Comparison of ENCODE assay signal across 8 cellular contexts in the genomic region with DNA sequence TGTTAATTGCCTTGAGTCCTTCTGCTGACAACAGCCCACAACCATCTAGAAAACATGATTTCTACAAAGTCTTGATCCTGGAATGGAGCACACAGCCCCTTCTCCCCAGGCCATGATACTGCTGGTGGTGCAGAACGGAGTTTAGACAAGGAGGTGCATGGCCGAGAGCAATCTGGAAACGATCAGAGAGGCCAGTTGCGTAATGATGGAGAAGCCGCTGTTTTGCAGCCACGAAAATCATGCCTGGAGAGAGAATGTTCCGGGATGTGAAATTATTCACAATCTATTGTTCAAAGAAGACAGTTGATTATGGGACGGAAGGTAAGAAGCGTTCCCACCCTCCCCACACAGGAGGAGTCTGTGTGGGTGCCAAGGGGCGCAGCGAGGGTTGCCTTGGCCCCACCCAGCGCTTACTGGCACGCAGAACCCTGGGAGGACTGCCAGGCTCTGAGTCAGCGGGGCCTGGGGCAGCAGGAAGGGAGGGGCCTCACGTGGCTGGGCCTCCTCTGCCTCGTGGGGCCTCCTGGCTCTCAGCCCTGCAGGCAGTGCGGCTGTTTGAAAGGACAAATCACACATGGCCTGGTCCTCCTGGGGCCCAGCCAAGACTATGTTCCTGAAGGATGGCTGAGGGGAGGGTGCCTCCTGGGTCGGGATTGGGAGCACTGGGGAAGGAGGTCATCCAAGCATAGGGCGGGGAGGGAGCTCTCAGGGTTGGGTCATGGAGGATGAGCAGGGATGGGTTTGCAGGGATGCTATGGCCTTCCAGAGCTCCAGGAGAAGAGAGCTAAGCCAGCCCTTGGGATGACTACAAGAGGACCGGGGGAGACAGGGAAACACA. TPM values are rescaled to one million over a fixed set of nuclear protein-coding genes. Genes with fewer than 3 reads are reported as not detected.
A peak's percentile ranks its signal among the peaks of the same experiment; 100 is the strongest.
DNase-seq lines count a peak whose midpoint lies in the region; ATAC-seq and TF ChIP-seq lines count a peak whose summit lies in the region.

No MANE protein-coding gene starts in this region.

- ATAC-seq in left ventricle myocardium superior (peak; percentile 89), sciatic nerve (peak; percentile 94), HG03565 (IDR thresholded peaks at IDR 0.05; ENCODE audit: unreplicated experiment) (no peak)

- TF ChIP-seq CTCF in vagina (IDR thresholded peaks at IDR 0.05) = no peak

- H3K4me3 ChIP-seq in vagina = peak overlapping the region; percentile 35 to 36

- intact Hi-C loops in left ventricle myocardium superior (cut with micrococcal nuclease) = no loop called here
- intact Hi-C loops in sciatic nerve (cut with DNase I) = no loop called here
- intact Hi-C loops in vagina (cut with DNase I) = no loop called here

- peaks cover 61% of the 10 kb centered on the region for H3K4me1 ChIP-seq in vagina

- H3K27ac ChIP-seq in angular gyrus (ENCODE audit: low read depth, low read length) = peak overlapping the region; percentile 97
- peak overlapping the region; percentile 88 for H3K27ac ChIP-seq in vagina

- no peaks in the 10 kb centered on the region for H3K36me3 ChIP-seq in vagina

- peak in 1 of 2 donors; percentile 59 for TF ChIP-seq POLR2A in vagina (IDR thresholded peaks at IDR 0.05)

- H3K9me3 ChIP-seq in vagina = no peaks in the 10 kb centered on the region

- no peaks in the 10 kb centered on the region for H3K27me3 ChIP-seq in vagina

- DNase-seq in DMS153 treated with DMSO at 0.1 percent for 48 hours (lab: John Stamatoyannopoulos, UW; ENCODE audit: unreplicated experiment) (peak; percentile 89), NCI-H1092 treated with DMSO at 0.1 percent for 48 hours (lab: John Stamatoyannopoulos, UW) (peak; percentile 95), T1000 (lab: John Stamatoyannopoulos, UW) (peak; percentile 97), left ventricle myocardium superior (peak; percentile 100), sciatic nerve (ENCODE audit: low spot score) (peak; percentile 100), vagina (ENCODE audit: extremely low spot score in 2 of 2) (peak in 1 of 2 donors; percentile 99)

RNA-seq across cellular contexts. Expression of gene AP5S1, which starts 8.7 kb away (rescaled TPM):
- 10.2 TPM for total RNA-seq in left ventricle myocardium superior
- 8.4 TPM for total RNA-seq in sciatic nerve
- 6.1 TPM for total RNA-seq in vagina

RNA-seq across cellular contexts. Expression of gene CDC25B, which starts 15.5 kb away (rescaled TPM):
- 7.5 TPM for total RNA-seq in left ventricle myocardium superior
- total RNA-seq in sciatic nerve = 55.2 TPM
- 26.5 TPM for total RNA-seq in vagina

RNA-seq across cellular contexts. Expression of gene CENPB, which starts 25.1 kb away (rescaled TPM):
- total RNA-seq in left ventricle myocardium superior (68.3 TPM), sciatic nerve (71.0 TPM), vagina (62.9 TPM)

RNA-seq across cellular contexts. Expression of gene SPEF1, which starts 30.4 kb away (rescaled TPM):
- total RNA-seq in left ventricle myocardium superior (not detected), sciatic nerve (not detected), vagina (not detected)

RNA-seq across cellular contexts. Expression of gene MAVS, which starts 35.0 kb away (rescaled TPM):
- total RNA-seq in left ventricle myocardium superior = 34.8 TPM
- 37.8 TPM for total RNA-seq in sciatic nerve
- 22.1 TPM for total RNA-seq in vagina
